1 cellular context compared by ENCODE assay signal in genomic region chr4:184423003-184423686, GRCh38.
TF ChIP-seq lines count a peak whose summit lies in the region.

No MANE protein-coding gene starts in this region.

TF ChIP-seq in SK-N-SH, 30 proteins besides CTCF, POLR2A, EP300 and RAD21:
- TF ChIP-seq USF1 (IDR thresholded peaks at IDR 0.05; ENCODE audit: borderline replicate concordance, low read depth) (no peak), MAX (IDR thresholded peaks at IDR 0.05; ENCODE audit: low read depth) (no peak), PBX3 (IDR thresholded peaks at IDR 0.05) (no peak), MXI1 (IDR thresholded peaks at IDR 0.05; ENCODE audit: low read depth, low read length) (no peak), ZBTB33 (IDR thresholded peaks at IDR 0.05; ENCODE audit: borderline replicate concordance, low read depth) (no peak)
